In the genomic region with DNA sequence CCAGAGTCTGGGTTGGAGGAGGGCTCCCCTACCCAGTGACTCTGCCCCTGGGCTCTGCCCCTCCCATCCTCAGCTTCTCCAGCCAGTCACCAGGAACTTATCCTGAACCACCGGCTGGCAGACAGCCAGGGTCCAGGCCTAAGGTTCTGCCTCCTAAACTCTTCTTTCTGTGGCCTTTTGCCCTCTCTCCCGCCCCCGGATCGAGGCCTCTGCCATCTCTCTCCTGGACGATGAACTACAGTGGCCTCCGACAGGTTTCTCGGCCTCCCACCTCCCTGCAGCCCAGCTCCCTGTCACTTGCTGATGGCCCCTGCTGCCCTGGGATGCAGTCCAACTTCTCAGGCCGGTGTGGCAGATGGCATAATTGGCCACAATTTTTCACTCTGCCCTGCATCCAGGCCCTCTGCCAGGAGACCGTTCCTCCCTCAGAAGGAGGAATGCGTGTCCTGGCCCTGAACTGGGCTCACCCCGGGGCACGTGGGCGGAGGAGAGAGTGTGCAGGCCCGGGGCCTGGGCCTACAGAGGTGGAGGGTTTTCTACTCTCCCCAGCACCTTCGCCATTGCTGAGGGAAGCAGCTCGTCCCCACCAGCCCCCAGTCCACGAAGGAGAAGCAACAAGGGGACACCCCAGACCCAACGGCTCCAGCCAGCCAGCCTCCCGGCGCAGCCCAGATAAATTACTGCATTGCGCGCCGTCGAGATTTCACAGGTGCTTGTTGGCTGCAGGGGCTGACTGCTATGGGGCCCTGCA, we compare ENCODE assay signal across 15 cellular contexts.
DNase-seq lines count a peak whose midpoint lies in the region; TF ChIP-seq lines count a peak whose summit lies in the region.
"Had no signal": no experiment of that assay in that cellular context is flagged by ENCODE, and none has a peak within 500 bp of the region (broad histone marks: within the 10 kb centered on the region; RNA-seq: fewer than 3 reads in every experiment).

No MANE protein-coding gene starts in this region.

- H3K9me3 Mint-ChIP-seq in endodermal cell = peaks cover 4% of the 10 kb centered on the region

- peaks cover 15% of the 10 kb centered on the region for H3K27me3 Mint-ChIP-seq in endodermal cell (ENCODE audit: insufficient read depth)

- H3K79me1 ChIP-seq in neuronal stem cell (ENCODE audit: low read depth, low read length) = peaks cover 2% of the 10 kb centered on the region

- peak overlapping the region; percentile 85 for H3K18ac ChIP-seq in neuronal stem cell (ENCODE audit: low read length)

- no peaks in the 10 kb centered on the region for H3K4me1 Mint-ChIP-seq in endodermal cell
- H3K4me1 Mint-ChIP-seq: activated CD4-positive, alpha-beta T cell treated with anti-CD3 and anti-CD28 coated beads for 36 hours; immature natural killer cell had no signal

- H3K36me3 Mint-ChIP-seq in endodermal cell (ENCODE audit: low read depth) = no peaks in the 10 kb centered on the region
- H3K36me3 Mint-ChIP-seq: immature natural killer cell had no signal

- H3K9ac ChIP-seq in endodermal cell (ENCODE audit: extremely low read depth, low read length, poor library complexity, severe bottlenecking) (no peak overlapping the region), neuronal stem cell (ENCODE audit: low read depth, low read length, poor library complexity) (peak overlapping the region; percentile 30)
- H3K9ac ChIP-seq: BLaER1 treated with 17β-estradiol and CSF1 and Interleukin-3, amounts not matched to agents 10 nM and 100 nM had no signal

- no peaks in the 10 kb centered on the region for H3K4me1 ChIP-seq in endodermal cell (ENCODE audit: control insufficient read depth, insufficient read depth, low read length)
- peaks cover 0 to 16% of the 10 kb centered on the region in 2 donors for H3K4me1 ChIP-seq in neuronal stem cell (ENCODE audit: control insufficient read depth in 2 of 2, insufficient read depth in 1 of 2, low read depth in 1 of 2, low read length in 2 of 2)
- H3K4me1 ChIP-seq: BLaER1 treated with 17β-estradiol and CSF1 and Interleukin-3, amounts not matched to agents 10 nM and 100 nM had no signal

- H2BK15ac ChIP-seq in neuronal stem cell (ENCODE audit: low read length) = peak overlapping the region; percentile 83

- H3K27me3 ChIP-seq in endodermal cell (ENCODE audit: control insufficient read depth, insufficient read depth, low read length, poor library complexity, severe bottlenecking) = no peaks in the 10 kb centered on the region
- no peaks in the 10 kb centered on the region for H3K27me3 ChIP-seq in neuronal stem cell (ENCODE audit: control insufficient read depth in 3 of 3, insufficient read depth in 3 of 3, low read depth in 1 of 3, low read length in 3 of 3)
- H3K27me3 ChIP-seq: BLaER1 treated with 17β-estradiol and CSF1 and Interleukin-3, amounts not matched to agents 10 nM and 100 nM had no signal

- H3K4me3 ChIP-seq in endodermal cell (ENCODE audit: low read length) (no peak overlapping the region), neuronal stem cell (ENCODE audit: low read length in 2 of 2) (no peak overlapping the region)
- H3K4me3 ChIP-seq: BLaER1 treated with 17β-estradiol and CSF1 and Interleukin-3, amounts not matched to agents 10 nM and 100 nM had no signal

- peak overlapping the region; percentile 94 for H2BK5ac ChIP-seq in neuronal stem cell (ENCODE audit: low read length)

- H3K27ac Mint-ChIP-seq in endodermal cell = no peak overlapping the region
- H3K27ac Mint-ChIP-seq: activated CD4-positive, alpha-beta T cell treated with anti-CD3 and anti-CD28 coated beads for 36 hours; immature natural killer cell had no signal

- H3K27ac ChIP-seq in endodermal cell (ENCODE audit: low read depth, low read length) (no peak overlapping the region), neuronal stem cell (replicated peaks; ENCODE audit: low read length) (peak overlapping the region; percentile 18)
- H3K27ac ChIP-seq: BLaER1 treated with 17β-estradiol and CSF1 and Interleukin-3, amounts not matched to agents 10 nM and 100 nM had no signal

- peak overlapping the region; percentile 32 for H2AK5ac ChIP-seq in neuronal stem cell (ENCODE audit: low read depth, low read length)

- no peaks in the 10 kb centered on the region for H3K36me3 ChIP-seq in endodermal cell (ENCODE audit: control insufficient read depth, insufficient read depth, low read length)
- no peaks in the 10 kb centered on the region for H3K36me3 ChIP-seq in neuronal stem cell (replicated peaks in 1 of 2; ENCODE audit: control insufficient read depth in 2 of 2, insufficient read depth in 2 of 2, low read length in 2 of 2)
- H3K36me3 ChIP-seq: BLaER1 treated with 17β-estradiol and CSF1 and Interleukin-3, amounts not matched to agents 10 nM and 100 nM had no signal

- peak overlapping the region; percentile 94 for H2BK12ac ChIP-seq in neuronal stem cell (ENCODE audit: low read length)

- peak overlapping the region; percentile 98 for H4K8ac ChIP-seq in neuronal stem cell (ENCODE audit: low read depth, low read length)

- DNase-seq in DMS79 (lab: John Stamatoyannopoulos, UW) (peak; percentile 37), NCI-H2196 (lab: John Stamatoyannopoulos, UW; ENCODE audit: unreplicated experiment) (peak; percentile 87), endodermal cell (peak; percentile 42), neuronal stem cell (ENCODE audit: low spot score) (no peak), NCI-H526 treated with DMSO at 0.1 percent for 48 hours (lab: John Stamatoyannopoulos, UW) (no peak), SHP77 (lab: John Stamatoyannopoulos, UW) (no peak), NCI-H2171 treated with DMSO at 0.1 percent for 48 hours (lab: John Stamatoyannopoulos, UW) (no peak), ACHN (no peak)
- DNase-seq: activated CD4-positive, alpha-beta T cell treated with anti-CD3 and anti-CD28 coated beads for 36 hours; activated gamma-delta T cell treated with Interleukin-2 at 50 U/mL for 16 hours; immature natural killer cell; NCI-H510A; stimulated activated CD4-positive, alpha-beta T cell treated with anti-CD3 and anti-CD28 coated beads, Interleukin-15, amount 100 ng/mL, for 24 hours; stimulated activated CD8-positive, alpha-beta memory T cell treated with anti-CD3 and anti-CD28 coated beads, Interleukin-4, amount 100 ng/mL, for 48 hours had no signal

- peak overlapping the region; percentile 68 for H4K91ac ChIP-seq in neuronal stem cell (ENCODE audit: low read depth, low read length, poor library complexity)

- no peak overlapping the region for H3K4me3 Mint-ChIP-seq in endodermal cell
- H3K4me3 Mint-ChIP-seq: activated CD4-positive, alpha-beta T cell treated with anti-CD3 and anti-CD28 coated beads for 36 hours; immature natural killer cell had no signal

- H2BK120ac ChIP-seq in neuronal stem cell (ENCODE audit: low read depth, low read length) = peak overlapping the region; percentile 22

- no peak overlapping the region for H2AFZ ChIP-seq in neuronal stem cell (ENCODE audit: low read length)

- H3K23ac ChIP-seq in neuronal stem cell (ENCODE audit: low read depth, low read length, poor library complexity) = no peak overlapping the region

- no peaks in the 10 kb centered on the region for H3K9me3 ChIP-seq in endodermal cell (ENCODE audit: control insufficient read depth, low read length)
- H3K9me3 ChIP-seq in neuronal stem cell (replicated peaks in 1 of 2; ENCODE audit: control insufficient read depth in 2 of 2, insufficient read depth in 1 of 2, low read depth in 1 of 2, low read length in 2 of 2) = no peaks in the 10 kb centered on the region

- in situ Hi-C loops in ACHN (cut with HindIII; ENCODE audit: low pct_ligation_motif_present, low pct_unique_long_range_greater_than_20kb, low sequenced_read_pairs) = no loop called here

- WGBS in endodermal cell (ENCODE audit: insufficient coverage in 1 of 2, insufficient read length in 1 of 2), 2 experiments = 86 to 89% methylated on average over 15 to 24 of the region's 24 CpGs
- no CpG with 5 or more reads among the region's 24 CpGs for WGBS in neuronal stem cell (ENCODE audit: extremely low coverage in 2 of 2, insufficient read length in 2 of 2, insufficient replicate concordance in 1 of 2), 2 donors

- peak overlapping the region; percentile 97 for H3K14ac ChIP-seq in neuronal stem cell (ENCODE audit: low read length)

- H3K4me2 ChIP-seq in neuronal stem cell (ENCODE audit: insufficient read depth, low read length, poor library complexity, severe bottlenecking) = no peak overlapping the region
- H3K4me2 ChIP-seq: BLaER1 treated with 17β-estradiol and CSF1 and Interleukin-3, amounts not matched to agents 10 nM and 100 nM had no signal

- H3K4ac ChIP-seq in neuronal stem cell (ENCODE audit: low read length) = peak overlapping the region; percentile 67

- TF ChIP-seq CTCF in endodermal cell (conservative IDR thresholded peaks at IDR 0.05) = no peak

Comparison
In these comparisons a context has a peak if more than half of its experiments do, and no peak if none do; other contexts are left out.
1. DNase-seq: peak in DMS79 (single experiment), NCI-H2196 (single experiment) and endodermal cell (single experiment); none in neuronal stem cell (single experiment), NCI-H526 treated with DMSO at 0.1 percent for 48 hours (single experiment), SHP77 (0 of 2), NCI-H2171 treated with DMSO at 0.1 percent for 48 hours (single experiment) and ACHN (single experiment).